Comparison of ENCODE assay signal across 10 cellular contexts in genomic region chr19:47776568-47776967, GRCh38. TPM values are rescaled to one million over a fixed set of nuclear protein-coding genes. Genes with fewer than 3 reads are reported as not detected.
DNase-seq lines count a peak whose midpoint lies in the region; ATAC-seq, FAIRE-seq and TF ChIP-seq lines count a peak whose summit lies in the region.
"Had no signal": no experiment of that assay in that cellular context is flagged by ENCODE, and none has a peak within 500 bp of the region (broad histone marks: within the 10 kb centered on the region; RNA-seq: fewer than 3 reads in every experiment).

No MANE protein-coding gene starts in this region.

- peaks cover 4% of the 10 kb centered on the region for H3K36me3 ChIP-seq in CD4-positive, CD25-positive, alpha-beta regulatory T cell (ENCODE audit: control insufficient read depth, insufficient read depth, low read length)
- H3K36me3 ChIP-seq in lower lobe of right lung (peaks cover 11% of the 10 kb centered on the region), tibial artery (peaks cover 8 to 11% (median 11%) of the 10 kb centered on the region in 3 donors)

- H3K4me3 ChIP-seq in CD4-positive, CD25-positive, alpha-beta regulatory T cell (ENCODE audit: low read depth, low read length) = no peak overlapping the region
- H3K4me3 ChIP-seq in lower lobe of right lung = peak overlapping the region; percentile 1
- H3K4me3 ChIP-seq in tibial artery = no peak overlapping the region
- H3K4me3 ChIP-seq: BLaER1 had no signal

- H3K9me3 ChIP-seq in CD4-positive, CD25-positive, alpha-beta regulatory T cell (ENCODE audit: control insufficient read depth in 2 of 2, low read length in 2 of 2) = no peaks in the 10 kb centered on the region
- no peaks in the 10 kb centered on the region for H3K9me3 ChIP-seq in lower lobe of right lung
- H3K9me3 ChIP-seq in tibial artery = no peaks in the 10 kb centered on the region
- H3K9me3 ChIP-seq: BLaER1 had no signal

- H3K4me1 Mint-ChIP-seq in CD4-positive, CD25-positive, alpha-beta regulatory T cell = peaks cover 0 to 38% (median 15%) of the 10 kb centered on the region in 4 donors

- no peak for FAIRE-seq in GM12891 (lab: Jason Lieb, UNC)

- H3K4me3 Mint-ChIP-seq in CD4-positive, CD25-positive, alpha-beta regulatory T cell = peak overlapping the region; percentile 60 to 95 (median 80)

- H3K27me3 Mint-ChIP-seq in CD4-positive, CD25-positive, alpha-beta regulatory T cell = peaks cover 5% of the 10 kb centered on the region

- H3K4me1 ChIP-seq in CD4-positive, CD25-positive, alpha-beta regulatory T cell (ENCODE audit: control insufficient read depth, insufficient read depth, low read length, poor library complexity, severe bottlenecking) = peaks cover 27% of the 10 kb centered on the region
- H3K4me1 ChIP-seq in lower lobe of right lung (peaks cover 34% of the 10 kb centered on the region), tibial artery (peaks cover 0 to 30% (median 22%) of the 10 kb centered on the region in 4 donors)

- TF ChIP-seq CTCF in lower lobe of right lung (IDR thresholded peaks at IDR 0.05) = no peak
- TF ChIP-seq CTCF in tibial artery (IDR thresholded peaks at IDR 0.05) = no peak

- no peaks in the 10 kb centered on the region for H3K27me3 ChIP-seq in CD4-positive, CD25-positive, alpha-beta regulatory T cell (ENCODE audit: control insufficient read depth, insufficient read depth, low read length)
- H3K27me3 ChIP-seq in lower lobe of right lung (ENCODE audit: low read depth) (no peaks in the 10 kb centered on the region), tibial artery (no peaks in the 10 kb centered on the region)
- H3K27me3 ChIP-seq: BLaER1 had no signal

- H3K27ac ChIP-seq in CD4-positive, CD25-positive, alpha-beta regulatory T cell (ENCODE audit: insufficient read depth, low read length, poor library complexity, severe bottlenecking) = no peak overlapping the region
- H3K27ac ChIP-seq in angular gyrus (ENCODE audit: low read depth, low read length) (peak overlapping the region; percentile 86), lower lobe of right lung (peak overlapping the region; percentile 98), tibial artery (no peak overlapping the region)
- H3K27ac ChIP-seq: BLaER1 had no signal

- ATAC-seq in CD4-positive, CD25-positive, alpha-beta regulatory T cell (ENCODE audit: low read depth in 2 of 2) = no peak
- ATAC-seq in lower lobe of right lung (peak; percentile 32 to 40), HG02678 (IDR thresholded peaks at IDR 0.05; ENCODE audit: unreplicated experiment) (no peak)

- TF ChIP-seq POLR2A in GM12891 (IDR thresholded peaks at IDR 0.05; ENCODE audit: low read depth, low read length) = no peak

- peaks cover 5% of the 10 kb centered on the region for H3K36me3 Mint-ChIP-seq in CD4-positive, CD25-positive, alpha-beta regulatory T cell

- H3K27ac Mint-ChIP-seq in CD4-positive, CD25-positive, alpha-beta regulatory T cell = peak overlapping the region in 1 of 3 donors; percentile 14

- intact Hi-C loops in lower lobe of right lung (cut with DNase I) = no loop called here
- intact Hi-C loops in tibial artery (cut with DNase I; ENCODE audit: low total_unique reads) = no loop called here

- H3K9me3 Mint-ChIP-seq in CD4-positive, CD25-positive, alpha-beta regulatory T cell = no peaks in the 10 kb centered on the region

- no peak for DNase-seq in CD4-positive, CD25-positive, alpha-beta regulatory T cell
- DNase-seq in NCI-H1436 (lab: John Stamatoyannopoulos, UW) (peak; percentile 94), lower lobe of right lung (no peak), tibial artery (no peak), NCI-H82 treated with DMSO at 0.1 percent for 48 hours (lab: John Stamatoyannopoulos, UW; ENCODE audit: unreplicated experiment) (no peak), GM12891 (ENCODE audit: insufficient read length, low spot score) (no peak)

TF ChIP-seq in GM12891, 5 proteins besides CTCF, POLR2A, EP300 and RAD21:
- TF ChIP-seq PAX5 (IDR thresholded peaks at IDR 0.05; ENCODE audit: insufficient read depth, low read length, severe bottlenecking) (no peak), POLR2AphosphoS5 (IDR thresholded peaks at IDR 0.05; ENCODE audit: low read depth, low read length) (no peak), POU2F2 (IDR thresholded peaks at IDR 0.05; ENCODE audit: low read depth, low read length) (no peak), TAF1 (IDR thresholded peaks at IDR 0.05; ENCODE audit: low read depth, low read length) (no peak), SPI1 (IDR thresholded peaks at IDR 0.05; ENCODE audit: low read depth, low read length) (no peak)

RNA-seq across cellular contexts. Expression of gene SELENOW, which starts 1.9 kb away (rescaled TPM):
- total RNA-seq in CD4-positive, CD25-positive, alpha-beta regulatory T cell = 119 TPM
- 100 to 1,000 TPM; 345 to 422 (median 391) TPM for polyA plus RNA-seq in CD4-positive, CD25-positive, alpha-beta regulatory T cell
- 247 TPM for total RNA-seq in lower lobe of right lung
- 35.6 TPM for polyA plus RNA-seq in GM12891 (2012; ENCODE audit: low read depth, missing spikeins)

RNA-seq across cellular contexts. Expression of gene TPRX1, which starts 27.8 kb away (rescaled TPM):
- total RNA-seq in CD4-positive, CD25-positive, alpha-beta regulatory T cell = not detected
- not detected for polyA plus RNA-seq in CD4-positive, CD25-positive, alpha-beta regulatory T cell
- not detected for total RNA-seq in lower lobe of right lung
- not detected for polyA plus RNA-seq in GM12891 (2012; ENCODE audit: low read depth, missing spikeins)
- total RNA-seq: skeletal muscle tissue had no signal

RNA-seq across cellular contexts. Expression of gene NOP53, which starts 31.2 kb away (rescaled TPM):
- total RNA-seq in CD4-positive, CD25-positive, alpha-beta regulatory T cell = 701 TPM
- 100 to 1,000 TPM; 168 to 353 (median 217) TPM for polyA plus RNA-seq in CD4-positive, CD25-positive, alpha-beta regulatory T cell
- 282 TPM for total RNA-seq in lower lobe of right lung
- polyA plus RNA-seq in GM12891 (2012; ENCODE audit: low read depth, missing spikeins) = 571 TPM

RNA-seq across cellular contexts. Expression of gene CRX, which starts 45.2 kb away (rescaled TPM):
- not detected for total RNA-seq in CD4-positive, CD25-positive, alpha-beta regulatory T cell
- polyA plus RNA-seq in CD4-positive, CD25-positive, alpha-beta regulatory T cell = not detected
- total RNA-seq in lower lobe of right lung = not detected
- not detected for polyA plus RNA-seq in GM12891 (2012; ENCODE audit: low read depth, missing spikeins)
- total RNA-seq: skeletal muscle tissue had no signal

Comparison
In these comparisons a context has a peak if more than half of its experiments do, and no peak if none do; other contexts are left out.
1. ATAC-seq: peak in lower lobe of right lung (2 of 2); none in CD4-positive, CD25-positive, alpha-beta regulatory T cell (0 of 2) and HG02678 (single experiment).
2. H3K27ac ChIP-seq: peak in angular gyrus (single experiment) and lower lobe of right lung (single experiment); none in CD4-positive, CD25-positive, alpha-beta regulatory T cell (single experiment) and tibial artery (0 of 2).